In genomic region chr5:60507687-60508086, GRCh38 we compare ENCODE assay signal across 24 cellular contexts.
A peak's percentile ranks its signal among the peaks of the same experiment; 100 is the strongest.
DNase-seq lines count a peak whose midpoint lies in the region; ATAC-seq and TF ChIP-seq lines count a peak whose summit lies in the region.
"Had no signal": no experiment of that assay in that cellular context is flagged by ENCODE, and none has a peak within 500 bp of the region (broad histone marks: within the 10 kb centered on the region; RNA-seq: fewer than 3 reads in every experiment).

No MANE protein-coding gene starts in this region.

- peak overlapping the region; percentile 70 for H2AFZ ChIP-seq in osteoblast (ENCODE audit: low read length)
- no peak overlapping the region for H2AFZ ChIP-seq in GM23338
- H2AFZ ChIP-seq: GM23248 had no signal

- 78 to 80% methylated on average over 3 of the region's 3 CpGs for WGBS in transverse colon (ENCODE audit: low coverage in 1 of 2), 2 donors

- H3K4me1 ChIP-seq in osteoblast (ENCODE audit: insufficient read depth, low read length) = peaks cover 8% of the 10 kb centered on the region
- H3K4me1 ChIP-seq in transverse colon = no peaks in the 10 kb centered on the region
- no peaks in the 10 kb centered on the region for H3K4me1 ChIP-seq in GM23338 (ENCODE audit: insufficient read depth)
- H3K4me1 ChIP-seq: upper lobe of left lung had no signal

- no peak overlapping the region for H3K27ac Mint-ChIP-seq in GM23338
- H3K27ac Mint-ChIP-seq: activated CD4-positive, alpha-beta T cell treated with anti-CD3 and anti-CD28 coated beads, Interleukin-2, amount 10 ng/mL, durations not matched to agents 7 days and 5 days; activated naive CD4-positive, alpha-beta T cell treated with anti-CD3 and anti-CD28 coated beads, Interleukin-2, amount 50 U/mL, for 24 hours; CD4-positive, CD25-positive, alpha-beta regulatory T cell; effector memory CD8-positive, alpha-beta T cell had no signal

- H3K36me3 ChIP-seq in osteoblast (ENCODE audit: insufficient read depth, low read length) = no peaks in the 10 kb centered on the region
- no peaks in the 10 kb centered on the region for H3K36me3 ChIP-seq in transverse colon
- H3K36me3 ChIP-seq in GM23338 (ENCODE audit: insufficient read depth) = no peaks in the 10 kb centered on the region
- H3K36me3 ChIP-seq: stomach, upper lobe of left lung had no signal

- in situ Hi-C loops in astrocyte of the cerebellum (cut with HindIII; ENCODE audit: low sequenced_read_pairs) (no loop called here), transverse colon (cut with MboI; ENCODE audit: low pct_ligation_motif_present in 1 of 4, low pct_unique_long_range_greater_than_20kb in 1 of 4, low sequenced_read_pairs in 3 of 4) (no loop called here)

- no peaks in the 10 kb centered on the region for H3F3A ChIP-seq in GM23338 (replicated peaks; ENCODE audit: low read depth)

- H3K4me3 Mint-ChIP-seq in GM23338 = no peak overlapping the region
- H3K4me3 Mint-ChIP-seq: activated CD4-positive, alpha-beta T cell treated with anti-CD3 and anti-CD28 coated beads, Interleukin-2, amount 10 ng/mL, durations not matched to agents 7 days and 5 days; activated naive CD4-positive, alpha-beta T cell treated with anti-CD3 and anti-CD28 coated beads, Interleukin-2, amount 50 U/mL, for 24 hours; CD4-positive, CD25-positive, alpha-beta regulatory T cell; effector memory CD8-positive, alpha-beta T cell had no signal

- H3K4me3 ChIP-seq in astrocyte of the cerebellum (ENCODE audit: low read depth, low read length) (no peak overlapping the region), fibroblast of villous mesenchyme (ENCODE audit: low read depth, low read length) (no peak overlapping the region), osteoblast (ENCODE audit: insufficient read depth, low read length) (no peak overlapping the region), transverse colon (no peak overlapping the region), GM23338 (no peak overlapping the region)
- H3K4me3 ChIP-seq: GM23248, stomach, upper lobe of left lung had no signal

- no peaks in the 10 kb centered on the region for H3K36me3 Mint-ChIP-seq in GM23338 (ENCODE audit: low read depth)
- H3K36me3 Mint-ChIP-seq: activated naive CD4-positive, alpha-beta T cell treated with anti-CD3 and anti-CD28 coated beads, Interleukin-2, amount 50 U/mL, for 24 hours; CD4-positive, CD25-positive, alpha-beta regulatory T cell had no signal

- H3K27me3 ChIP-seq in osteoblast (ENCODE audit: insufficient read depth, low read length) = no peaks in the 10 kb centered on the region
- no peaks in the 10 kb centered on the region for H3K27me3 ChIP-seq in transverse colon
- no peaks in the 10 kb centered on the region for H3K27me3 ChIP-seq in GM23338 (ENCODE audit: insufficient read depth)
- H3K27me3 ChIP-seq: stomach, upper lobe of left lung had no signal

- peaks cover 8% of the 10 kb centered on the region for H3K4me1 Mint-ChIP-seq in GM23338
- H3K4me1 Mint-ChIP-seq: activated CD4-positive, alpha-beta T cell treated with anti-CD3 and anti-CD28 coated beads, Interleukin-2, amount 10 ng/mL, durations not matched to agents 7 days and 5 days; activated naive CD4-positive, alpha-beta T cell treated with anti-CD3 and anti-CD28 coated beads, Interleukin-2, amount 50 U/mL, for 24 hours; CD4-positive, CD25-positive, alpha-beta regulatory T cell had no signal

- TF ChIP-seq EP300 in transverse colon (IDR thresholded peaks at IDR 0.05; ENCODE audit: low read depth) = no peak

- intact Hi-C loops in transverse colon (cut with DNase I; ENCODE audit: low total_unique reads) = no loop called here

- H4K20me1 ChIP-seq in osteoblast (ENCODE audit: insufficient read depth, low read length) (no peaks in the 10 kb centered on the region), GM23338 (replicated peaks; ENCODE audit: insufficient read depth) (no peaks in the 10 kb centered on the region; the same call in 1 of the 2 replicates)

- no peak for ATAC-seq in GM23338
- no peak for ATAC-seq in GM19023 (IDR thresholded peaks at IDR 0.05; ENCODE audit: unreplicated experiment)
- ATAC-seq: effector memory CD8-positive, alpha-beta T cell; esophagus mucosa; PC-3; right cardiac atrium had no signal

- H3K9me3 Mint-ChIP-seq in GM23338 = no peaks in the 10 kb centered on the region
- H3K9me3 Mint-ChIP-seq: activated CD4-positive, alpha-beta T cell treated with anti-CD3 and anti-CD28 coated beads, Interleukin-2, amount 10 ng/mL, durations not matched to agents 7 days and 5 days; activated naive CD4-positive, alpha-beta T cell treated with anti-CD3 and anti-CD28 coated beads, Interleukin-2, amount 50 U/mL, for 24 hours had no signal

- no peaks in the 10 kb centered on the region for H3K9me2 ChIP-seq in GM23338 (ENCODE audit: insufficient read depth)

- DNase-seq in astrocyte of the cerebellum (ENCODE audit: low read depth) = peak; percentile 31
- DNase-seq in fibroblast of villous mesenchyme (ENCODE audit: low read depth) = peak; percentile 92
- no peak for DNase-seq in osteoblast (ENCODE audit: insufficient read length, low spot score, missing footprints)
- no peak for DNase-seq in transverse colon
- no peak for DNase-seq in GM23338 (ENCODE audit: low spot score)
- no peak for DNase-seq in NCI-H1694 (lab: John Stamatoyannopoulos, UW)
- DNase-seq in T-helper 1 cell = no peak
- DNase-seq: activated CD4-positive, alpha-beta T cell treated with anti-CD3 and anti-CD28 coated beads, Interleukin-2, amount 10 ng/mL, durations not matched to agents 7 days and 5 days; CD4-positive, CD25-positive, alpha-beta regulatory T cell; effector memory CD8-positive, alpha-beta T cell; GM23248; KG1; mammary epithelial cell; NCI-H2171; NCI-H510A treated with DMSO at 0.1 percent for 48 hours; PC-3; right cardiac atrium; Right ventricle myocardium superior; stomach; T-helper 9 cell; upper lobe of left lung had no signal

- H3K27ac ChIP-seq in osteoblast (ENCODE audit: low read depth, low read length) (no peak overlapping the region), transverse colon (peak overlapping the region; percentile 50 to 69 (median 60)), GM23338 (ENCODE audit: low read depth) (no peak overlapping the region)
- H3K27ac ChIP-seq: GM23248, upper lobe of left lung had no signal

- H3K79me2 ChIP-seq in osteoblast (ENCODE audit: insufficient read depth, low read length) = no peaks in the 10 kb centered on the region
- H3K79me2 ChIP-seq in GM23338 (replicated peaks; ENCODE audit: insufficient read depth) = no peaks in the 10 kb centered on the region

- no peaks in the 10 kb centered on the region for H3K27me3 Mint-ChIP-seq in GM23338 (ENCODE audit: insufficient read depth, low read depth, poor library complexity)
- H3K27me3 Mint-ChIP-seq: activated naive CD4-positive, alpha-beta T cell treated with anti-CD3 and anti-CD28 coated beads, Interleukin-2, amount 50 U/mL, for 24 hours; effector memory CD8-positive, alpha-beta T cell had no signal

- TF ChIP-seq CTCF in astrocyte of the cerebellum (IDR thresholded peaks at IDR 0.05; ENCODE audit: low read depth, low read length, missing control alignments) (no peak), fibroblast of villous mesenchyme (IDR thresholded peaks at IDR 0.05; ENCODE audit: insufficient read depth, low read depth, low read length) (no peak), osteoblast (IDR thresholded peaks at IDR 0.05; ENCODE audit: extremely low read depth, low read depth, low read length) (no peak), transverse colon (IDR thresholded peaks at IDR 0.05) (no peak), GM23338 (conservative IDR thresholded peaks at IDR 0.05; ENCODE audit: low read depth in 2 of 2) (no peak)

- TF ChIP-seq POLR2A in transverse colon (IDR thresholded peaks at IDR 0.05) = no peak

- no peaks in the 10 kb centered on the region for H3K9me3 ChIP-seq in osteoblast (ENCODE audit: low read depth, low read length)
- no peaks in the 10 kb centered on the region for H3K9me3 ChIP-seq in transverse colon
- H3K9me3 ChIP-seq: stomach, upper lobe of left lung had no signal

- H3K4me2 ChIP-seq in osteoblast (ENCODE audit: insufficient read depth, low read length) (no peak overlapping the region), GM23338 (no peak overlapping the region)

TF ChIP-seq in GM23338, 12 proteins besides CTCF, POLR2A, EP300 and RAD21:
- TF ChIP-seq, protein P1, sequence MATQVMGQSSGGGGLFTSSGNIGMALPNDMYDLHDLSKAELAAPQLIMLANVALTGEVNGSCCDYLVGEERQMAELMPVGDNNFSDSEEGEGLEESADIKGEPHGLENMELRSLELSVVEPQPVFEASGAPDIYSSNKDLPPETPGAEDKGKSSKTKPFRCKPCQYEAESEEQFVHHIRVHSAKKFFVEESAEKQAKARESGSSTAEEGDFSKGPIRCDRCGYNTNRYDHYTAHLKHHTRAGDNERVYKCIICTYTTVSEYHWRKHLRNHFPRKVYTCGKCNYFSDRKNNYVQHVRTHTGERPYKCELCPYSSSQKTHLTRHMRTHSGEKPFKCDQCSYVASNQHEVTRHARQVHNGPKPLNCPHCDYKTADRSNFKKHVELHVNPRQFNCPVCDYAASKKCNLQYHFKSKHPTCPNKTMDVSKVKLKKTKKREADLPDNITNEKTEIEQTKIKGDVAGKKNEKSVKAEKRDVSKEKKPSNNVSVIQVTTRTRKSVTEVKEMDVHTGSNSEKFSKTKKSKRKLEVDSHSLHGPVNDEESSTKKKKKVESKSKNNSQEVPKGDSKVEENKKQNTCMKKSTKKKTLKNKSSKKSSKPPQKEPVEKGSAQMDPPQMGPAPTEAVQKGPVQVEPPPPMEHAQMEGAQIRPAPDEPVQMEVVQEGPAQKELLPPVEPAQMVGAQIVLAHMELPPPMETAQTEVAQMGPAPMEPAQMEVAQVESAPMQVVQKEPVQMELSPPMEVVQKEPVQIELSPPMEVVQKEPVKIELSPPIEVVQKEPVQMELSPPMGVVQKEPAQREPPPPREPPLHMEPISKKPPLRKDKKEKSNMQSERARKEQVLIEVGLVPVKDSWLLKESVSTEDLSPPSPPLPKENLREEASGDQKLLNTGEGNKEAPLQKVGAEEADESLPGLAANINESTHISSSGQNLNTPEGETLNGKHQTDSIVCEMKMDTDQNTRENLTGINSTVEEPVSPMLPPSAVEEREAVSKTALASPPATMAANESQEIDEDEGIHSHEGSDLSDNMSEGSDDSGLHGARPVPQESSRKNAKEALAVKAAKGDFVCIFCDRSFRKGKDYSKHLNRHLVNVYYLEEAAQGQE (IDR thresholded peaks at IDR 0.05; ENCODE audit: unreplicated experiment) = no peak
- no peak for TF ChIP-seq POLR2AphosphoS5 (IDR thresholded peaks at IDR 0.05; ENCODE audit: low read depth)
- no peak for TF ChIP-seq ETS1 (IDR thresholded peaks at IDR 0.05)
- TF ChIP-seq NANOG (IDR thresholded peaks at IDR 0.05; ENCODE audit: borderline replicate concordance) = no peak
- TF ChIP-seq ZNF114 (CRISPR knock-in tag; IDR thresholded peaks at IDR 0.05) = no peak

Comparison
In these comparisons a context has a peak if more than half of its experiments do, and no peak if none do; other contexts are left out.
1. DNase-seq: peak in astrocyte of the cerebellum (single experiment) and fibroblast of villous mesenchyme (single experiment); none in osteoblast (single experiment), transverse colon (single experiment), GM23338 (single experiment), NCI-H1694 (single experiment) and T-helper 1 cell (0 of 5).
2. H3K27ac ChIP-seq: peak in transverse colon (4 of 4); none in osteoblast (single experiment) and GM23338 (single experiment).